ENCODE assay signal across 33 cellular contexts in genomic region chr6:155415953-155416352, GRCh38. TPM values are rescaled to one million over a fixed set of nuclear protein-coding genes. Genes with fewer than 3 reads are reported as not detected.
"Had no signal": no experiment of that assay in that cellular context is flagged by ENCODE, and none has a peak within 500 bp of the region (broad histone marks: within the 10 kb centered on the region; RNA-seq: fewer than 3 reads in every experiment).

No MANE protein-coding gene starts in this region.

- H3K36me3 Mint-ChIP-seq: WTC11 had no signal

- H3K9me3 Mint-ChIP-seq: activated T-cell treated with anti-CD3 and anti-CD28 coated beads, Interleukin-2, amount 50 U/mL, for 4 hours; activated T-helper 2 cell treated with anti-CD3 and anti-CD28 coated beads, Interferon-gamma antibody, Interleukin-2, Interleukin-4, amounts not matched to agents 10 μg/mL and 5 μg/mL and 100 μg/mL, durations not matched to agents 14 hours and 24 hours and 36 hours; dendritic cell treated with granulocyte-macrophage colony-stimulating factor and Interleukin-4, amounts not matched to agents 40 ng/mL and 50 ng/mL, for 4 days; WTC11 had no signal

- H3K36me3 ChIP-seq: ascending aorta, brain microvascular endothelial cell, heart right ventricle, vagina had no signal

- H3K4me3 Mint-ChIP-seq: activated T-cell treated with anti-CD3 and anti-CD28 coated beads, Interleukin-2, amount 50 U/mL, for 4 hours; dendritic cell treated with granulocyte-macrophage colony-stimulating factor and Interleukin-4, amounts not matched to agents 40 ng/mL and 50 ng/mL, for 4 days; WTC11 had no signal

- H3K9me3 ChIP-seq: ascending aorta, heart right ventricle, testis, vagina had no signal

- H3K4me3 ChIP-seq: ascending aorta, heart right ventricle, testis, vagina had no signal

- H3K27ac ChIP-seq: ascending aorta, brain microvascular endothelial cell, heart right ventricle, testis, vagina had no signal

- H3K27me3 Mint-ChIP-seq: dendritic cell treated with granulocyte-macrophage colony-stimulating factor and Interleukin-4, amounts not matched to agents 40 ng/mL and 50 ng/mL, for 4 days had no signal

- H3K27ac Mint-ChIP-seq: activated T-helper 2 cell treated with anti-CD3 and anti-CD28 coated beads, Interferon-gamma antibody, Interleukin-2, Interleukin-4, amounts not matched to agents 10 μg/mL and 5 μg/mL and 100 μg/mL, durations not matched to agents 14 hours and 24 hours and 36 hours; dendritic cell treated with granulocyte-macrophage colony-stimulating factor and Interleukin-4, amounts not matched to agents 40 ng/mL and 50 ng/mL, for 4 days; WTC11 had no signal

- DNase-seq: activated CD4-positive, alpha-beta T cell treated with anti-CD3 and anti-CD28 coated beads, Interleukin-2, amount 50 U/mL, for 48 hours; activated CD8-positive, alpha-beta memory T cell treated with anti-CD3 and anti-CD28 coated beads, Interleukin-2, amount 50 U/mL, for 48 hours; activated naive CD4-positive, alpha-beta T cell treated with Interleukin-2 at 50 U/mL for 16 hours; activated T-cell treated with anti-CD3 and anti-CD28 coated beads, Interleukin-2, amount 50 U/mL, for 4 hours; brain microvascular endothelial cell; caudate nucleus; effector CD8-positive, alpha-beta T cell; erythroblast; foreskin fibroblast; heart right ventricle; islet precursor cell; left cardiac atrium; mesenchymal stem cell; posterior cingulate gyrus; small intestine; stimulated activated CD4-positive, alpha-beta T cell treated with anti-CD3 and anti-CD28 coated beads, Interleukin-2, amount 100 ng/mL, for 24 hours; stimulated activated naive CD4-positive, alpha-beta T cell; T1000; testis; trophoblast cell had no signal

- ATAC-seq: activated T-cell treated with anti-CD3 and anti-CD28 coated beads, Interleukin-2, amount 50 U/mL, for 4 hours; heart right ventricle; left cardiac atrium; sciatic nerve; WTC11 had no signal

- H3K27me3 ChIP-seq: ascending aorta, brain microvascular endothelial cell, heart right ventricle, testis, vagina had no signal

RNA-seq across cellular contexts. Expression of gene NOX3, which starts 39.7 kb away (rescaled TPM):
- total RNA-seq: activated CD8-positive, alpha-beta memory T cell treated with anti-CD3 and anti-CD28 coated beads for 36 hours; activated T-cell treated with anti-CD3 and anti-CD28 coated beads, Interleukin-2, amount 50 U/mL, for 4 hours; activated T-helper 2 cell treated with anti-CD3 and anti-CD28 coated beads, Interferon-gamma antibody, Interleukin-2, Interleukin-4, amounts not matched to agents 10 μg/mL and 5 μg/mL and 100 μg/mL, durations not matched to agents 14 hours and 24 hours and 36 hours; ascending aorta; fibroblast of lung; heart right ventricle; left cardiac atrium; liver; mononuclear cell; myocyte; omental fat pad; sciatic nerve; testis; vagina; WTC11 had no signal
- polyA plus RNA-seq: adipose tissue, fibroblast of lung, heart right ventricle, liver, small intestine had no signal
